ENCODE assay signal across 21 cellular contexts in genomic region chr14:31718585-31718984, GRCh38.
DNase-seq lines count a peak whose midpoint lies in the region; ATAC-seq, FAIRE-seq and TF ChIP-seq lines count a peak whose summit lies in the region.
"Had no signal": no experiment of that assay in that cellular context is flagged by ENCODE, and none has a peak within 500 bp of the region (broad histone marks: within the 10 kb centered on the region; RNA-seq: fewer than 3 reads in every experiment).

No MANE protein-coding gene starts in this region.

- no peak for DNase-seq in Right ventricle myocardium superior
- no peak for DNase-seq in right atrium auricular region (ENCODE audit: low spot score)
- no peak for DNase-seq in left ventricle myocardium inferior
- peak; percentile 19 for DNase-seq in superior temporal gyrus (ENCODE audit: extremely low spot score)
- DNase-seq in stimulated activated CD4-positive, alpha-beta T cell treated with anti-CD3 and anti-CD28 coated beads, Interleukin-2, amount 100 ng/mL, for 48 hours, result no peak
- DNase-seq in RCC 7860 (ENCODE audit: low spot score), result no peak
- DNase-seq: 8988T; CD4-positive, alpha-beta memory T cell; DMS153; DMS79; GDM1; GOT3; H7; HFFc6 had no signal

- FAIRE-seq in RCC 7860 (lab: Jason Lieb, UNC), result no peak
- FAIRE-seq: GM12892, GM18507, HepG2 had no signal

- TF ChIP-seq CTCF in right atrium auricular region (IDR thresholded peaks at IDR 0.05), result no peak
- TF ChIP-seq CTCF in VCaP (conservative IDR thresholded peaks at IDR 0.05), result no peak
- TF ChIP-seq CTCF in left ventricle myocardium inferior (IDR thresholded peaks at IDR 0.05; ENCODE audit: borderline replicate concordance), result no peak

- H3K4me1 ChIP-seq in right atrium auricular region, result peaks cover 0 to 12% of the 10 kb centered on the region in 2 donors
- H3K4me1 ChIP-seq in left ventricle myocardium inferior, result peaks cover 23% of the 10 kb centered on the region
- H3K4me1 ChIP-seq: BLaER1 had no signal

- ATAC-seq in Right ventricle myocardium superior (ENCODE audit: poor library complexity) (peak; percentile 81), HG02840 (IDR thresholded peaks at IDR 0.05; ENCODE audit: low FRiP score, unreplicated experiment) (no peak)
- ATAC-seq: HCT116 had no signal

- H3K36me3 ChIP-seq in right atrium auricular region (no peaks in the 10 kb centered on the region), left ventricle myocardium inferior (no peaks in the 10 kb centered on the region)
- H3K36me3 ChIP-seq: BLaER1 had no signal

- no peaks in the 10 kb centered on the region for H3K9me3 ChIP-seq in right atrium auricular region
- peaks cover 5% of the 10 kb centered on the region for H3K9me3 ChIP-seq in left ventricle myocardium inferior (replicated peaks)
- H3K9me3 ChIP-seq: BLaER1 had no signal

- H3K27ac ChIP-seq in right atrium auricular region (peak overlapping the region in 1 of 2 donors; percentile 37), VCaP (peak overlapping the region; percentile 4; the same call in 1 of the 2 replicates), left ventricle myocardium inferior (replicated peaks) (peak overlapping the region; percentile 62)
- H3K27ac ChIP-seq: BLaER1 had no signal

- H3K4me3 ChIP-seq in right atrium auricular region (no peak overlapping the region), left ventricle myocardium inferior (peak overlapping the region; percentile 9)
- H3K4me3 ChIP-seq: BLaER1 had no signal

- intact Hi-C loops in Right ventricle myocardium superior (cut with DNase I), result no loop called here
- intact Hi-C loops in left ventricle myocardium inferior (cut with micrococcal nuclease), result no loop called here

- H3K27me3 ChIP-seq in right atrium auricular region, result no peaks in the 10 kb centered on the region
- H3K27me3 ChIP-seq in left ventricle myocardium inferior (ENCODE audit: low read depth), result no peaks in the 10 kb centered on the region
- H3K27me3 ChIP-seq: BLaER1 had no signal
